In genomic region chr19:51339687-51340656, GRCh38 we compare ENCODE assay signal across 1 cellular context.
A peak's percentile ranks its signal among the peaks of the same experiment; 100 is the strongest.
TF ChIP-seq lines count a peak whose summit lies in the region.

No MANE protein-coding gene starts in this region.

TF ChIP-seq in K562, 482 proteins besides CTCF, POLR2A, EP300 and RAD21 (continued from another document and continues in another):
- TF ChIP-seq, protein P1, sequence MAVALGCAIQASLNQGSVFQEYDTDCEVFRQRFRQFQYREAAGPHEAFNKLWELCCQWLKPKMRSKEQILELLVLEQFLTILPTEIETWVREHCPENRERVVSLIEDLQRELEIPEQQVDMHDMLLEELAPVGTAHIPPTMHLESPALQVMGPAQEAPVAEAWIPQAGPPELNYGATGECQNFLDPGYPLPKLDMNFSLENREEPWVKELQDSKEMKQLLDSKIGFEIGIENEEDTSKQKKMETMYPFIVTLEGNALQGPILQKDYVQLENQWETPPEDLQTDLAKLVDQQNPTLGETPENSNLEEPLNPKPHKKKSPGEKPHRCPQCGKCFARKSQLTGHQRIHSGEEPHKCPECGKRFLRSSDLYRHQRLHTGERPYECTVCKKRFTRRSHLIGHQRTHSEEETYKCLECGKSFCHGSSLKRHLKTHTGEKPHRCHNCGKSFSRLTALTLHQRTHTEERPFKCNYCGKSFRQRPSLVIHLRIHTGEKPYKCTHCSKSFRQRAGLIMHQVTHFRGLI (CRISPR knock-in tag; IDR thresholded peaks at IDR 0.05): no peak
- TF ChIP-seq, protein P2, sequence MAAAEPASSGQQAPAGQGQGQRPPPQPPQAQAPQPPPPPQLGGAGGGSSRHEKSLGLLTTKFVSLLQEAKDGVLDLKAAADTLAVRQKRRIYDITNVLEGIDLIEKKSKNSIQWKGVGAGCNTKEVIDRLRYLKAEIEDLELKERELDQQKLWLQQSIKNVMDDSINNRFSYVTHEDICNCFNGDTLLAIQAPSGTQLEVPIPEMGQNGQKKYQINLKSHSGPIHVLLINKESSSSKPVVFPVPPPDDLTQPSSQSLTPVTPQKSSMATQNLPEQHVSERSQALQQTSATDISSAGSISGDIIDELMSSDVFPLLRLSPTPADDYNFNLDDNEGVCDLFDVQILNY (CRISPR knock-in tag; IDR thresholded peaks at IDR 0.05): peak; percentile 60; the same call in 1 of the 2 replicates
- no peak for TF ChIP-seq NR3C1 (CRISPR knock-in tag; IDR thresholded peaks at IDR 0.05)
- peak; percentile 84; the same call in 1 of the 2 replicates for TF ChIP-seq RERE (CRISPR knock-in tag; IDR thresholded peaks at IDR 0.05; ENCODE audit: borderline replicate concordance)
- TF ChIP-seq SMARCB1 (IDR thresholded peaks at IDR 0.05; ENCODE audit: insufficient read length, low read depth): no peak
- TF ChIP-seq ZNF263 (CRISPR knock-in tag; IDR thresholded peaks at IDR 0.05; ENCODE audit: borderline replicate concordance): peak; percentile 35; the same call in 1 of the 2 replicates
- TF ChIP-seq SRSF3 (IDR thresholded peaks at IDR 0.05; ENCODE audit: insufficient read depth, low read length): no peak
- no peak for TF ChIP-seq ZNF655 (CRISPR knock-in tag; IDR thresholded peaks at IDR 0.05)
- peak; percentile 37; the same call in 1 of the 2 replicates for TF ChIP-seq GTF2A2 (tag; IDR thresholded peaks at IDR 0.05)
- TF ChIP-seq ZNF384 (IDR thresholded peaks at IDR 0.05; ENCODE audit: low read depth, low read length): no peak
- TF ChIP-seq ZNF507 (tag; conservative IDR thresholded peaks at IDR 0.05): no peak
- no peak for TF ChIP-seq ETS2 (tag; IDR thresholded peaks at IDR 0.05; ENCODE audit: borderline replicate concordance, poor library complexity, severe bottlenecking)
- TF ChIP-seq NR1H2 (CRISPR knock-in tag; IDR thresholded peaks at IDR 0.05): no peak; the same call in 1 of the 2 replicates
- TF ChIP-seq MYBL2 (IDR thresholded peaks at IDR 0.05; ENCODE audit: low read depth): no peak
- no peak for TF ChIP-seq MYBL2 (CRISPR knock-in tag; IDR thresholded peaks at IDR 0.05; ENCODE audit: borderline replicate concordance)
- TF ChIP-seq FOXA1 (IDR thresholded peaks at IDR 0.05; ENCODE audit: borderline replicate concordance): no peak
- peak; percentile 26 for TF ChIP-seq PHF20 (IDR thresholded peaks at IDR 0.05; ENCODE audit: partially characterized antibody)
- TF ChIP-seq FOXM1 (IDR thresholded peaks at IDR 0.05; ENCODE audit: low read depth): no peak
- 0 out of 2 replicates have a peak, but pooled peaks have one; percentile 32 for TF ChIP-seq FOXM1 (CRISPR knock-in tag; IDR thresholded peaks at IDR 0.05; ENCODE audit: low read depth)
- TF ChIP-seq KLF6 (CRISPR knock-in tag; IDR thresholded peaks at IDR 0.05; ENCODE audit: borderline replicate concordance): 0 out of 2 replicates have a peak, but pooled peaks have one; percentile 19
- TF ChIP-seq L3MBTL2 (IDR thresholded peaks at IDR 0.05): peak; percentile 97
- 0 out of 2 replicates have a peak, but pooled peaks have one; percentile 68 for TF ChIP-seq CAMTA2 (CRISPR knock-in tag; conservative IDR thresholded peaks at IDR 0.05)
- peak; percentile 97 for TF ChIP-seq GATAD2B (IDR thresholded peaks at IDR 0.05; ENCODE audit: borderline replicate concordance)
- peak; percentile 86 for TF ChIP-seq CTBP1 (IDR thresholded peaks at IDR 0.05; ENCODE audit: borderline replicate concordance)
- TF ChIP-seq, protein P3, sequence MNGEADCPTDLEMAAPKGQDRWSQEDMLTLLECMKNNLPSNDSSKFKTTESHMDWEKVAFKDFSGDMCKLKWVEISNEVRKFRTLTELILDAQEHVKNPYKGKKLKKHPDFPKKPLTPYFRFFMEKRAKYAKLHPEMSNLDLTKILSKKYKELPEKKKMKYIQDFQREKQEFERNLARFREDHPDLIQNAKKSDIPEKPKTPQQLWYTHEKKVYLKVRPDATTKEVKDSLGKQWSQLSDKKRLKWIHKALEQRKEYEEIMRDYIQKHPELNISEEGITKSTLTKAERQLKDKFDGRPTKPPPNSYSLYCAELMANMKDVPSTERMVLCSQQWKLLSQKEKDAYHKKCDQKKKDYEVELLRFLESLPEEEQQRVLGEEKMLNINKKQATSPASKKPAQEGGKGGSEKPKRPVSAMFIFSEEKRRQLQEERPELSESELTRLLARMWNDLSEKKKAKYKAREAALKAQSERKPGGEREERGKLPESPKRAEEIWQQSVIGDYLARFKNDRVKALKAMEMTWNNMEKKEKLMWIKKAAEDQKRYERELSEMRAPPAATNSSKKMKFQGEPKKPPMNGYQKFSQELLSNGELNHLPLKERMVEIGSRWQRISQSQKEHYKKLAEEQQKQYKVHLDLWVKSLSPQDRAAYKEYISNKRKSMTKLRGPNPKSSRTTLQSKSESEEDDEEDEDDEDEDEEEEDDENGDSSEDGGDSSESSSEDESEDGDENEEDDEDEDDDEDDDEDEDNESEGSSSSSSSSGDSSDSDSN (IDR thresholded peaks at IDR 0.05; ENCODE audit: borderline replicate concordance in 1 of 2, low read depth in 2 of 2, low read length in 2 of 2): peak in 1 of 2 experiments; percentile 54; a peak in 1 of 4 replicates
- TF ChIP-seq SPI1 (IDR thresholded peaks at IDR 0.05; ENCODE audit: borderline replicate concordance, low read depth, low read length): no peak
- TF ChIP-seq HDAC2 (IDR thresholded peaks at IDR 0.05): peak; percentile 31; the same call in 1 of the 2 replicates
- TF ChIP-seq POLR2G (IDR thresholded peaks at IDR 0.05; ENCODE audit: low read depth, low read length): peak; percentile 94
- no peak for TF ChIP-seq TFAM (CRISPR knock-in tag; conservative IDR thresholded peaks at IDR 0.05)
- no peak for TF ChIP-seq ARID3A (IDR thresholded peaks at IDR 0.05; ENCODE audit: borderline replicate concordance, low read depth, low read length)
- TF ChIP-seq DPF2 (IDR thresholded peaks at IDR 0.05): peak; percentile 26; the same call in 1 of the 2 replicates
- TF ChIP-seq, protein P4, sequence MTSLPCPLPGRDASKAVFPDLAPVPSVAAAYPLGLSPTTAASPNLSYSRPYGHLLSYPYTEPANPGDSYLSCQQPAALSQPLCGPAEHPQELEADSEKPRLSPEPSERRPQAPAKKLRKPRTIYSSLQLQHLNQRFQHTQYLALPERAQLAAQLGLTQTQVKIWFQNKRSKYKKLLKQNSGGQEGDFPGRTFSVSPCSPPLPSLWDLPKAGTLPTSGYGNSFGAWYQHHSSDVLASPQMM (CRISPR knock-in tag; IDR thresholded peaks at IDR 0.05): no peak
- no peak for TF ChIP-seq ID3 (CRISPR knock-in tag; IDR thresholded peaks at IDR 0.05)
- TF ChIP-seq ID3 (tag; IDR thresholded peaks at IDR 0.05): peak; percentile 75
- no peak for TF ChIP-seq CREB5 (CRISPR knock-in tag; IDR thresholded peaks at IDR 0.05)
- peak; percentile 72 for TF ChIP-seq PCBP1 (IDR thresholded peaks at IDR 0.05; ENCODE audit: low read depth, low read length, poor library complexity, severe bottlenecking)
- no peak for TF ChIP-seq PTBP1 (IDR thresholded peaks at IDR 0.05; ENCODE audit: low read depth, low read length)
- TF ChIP-seq, protein P5, sequence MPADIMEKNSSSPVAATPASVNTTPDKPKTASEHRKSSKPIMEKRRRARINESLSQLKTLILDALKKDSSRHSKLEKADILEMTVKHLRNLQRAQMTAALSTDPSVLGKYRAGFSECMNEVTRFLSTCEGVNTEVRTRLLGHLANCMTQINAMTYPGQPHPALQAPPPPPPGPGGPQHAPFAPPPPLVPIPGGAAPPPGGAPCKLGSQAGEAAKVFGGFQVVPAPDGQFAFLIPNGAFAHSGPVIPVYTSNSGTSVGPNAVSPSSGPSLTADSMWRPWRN (IDR thresholded peaks at IDR 0.05; ENCODE audit: low read depth): no peak
- no peak for TF ChIP-seq FOXK2 (conservative IDR thresholded peaks at IDR 0.05 in 1 of 2, IDR thresholded peaks at IDR 0.05 in 1 of 2; ENCODE audit: low read depth in 2 of 2)
- TF ChIP-seq FIP1L1 (IDR thresholded peaks at IDR 0.05; ENCODE audit: low read depth, low read length, poor library complexity, severe bottlenecking): peak; percentile 59
- TF ChIP-seq DNMT1 (IDR thresholded peaks at IDR 0.05): no peak
- peak; percentile 55; the same call in 1 of the 2 replicates for TF ChIP-seq POLR2AphosphoS5 (IDR thresholded peaks at IDR 0.05; ENCODE audit: control insufficient read depth, insufficient read depth, low read depth, low read length)
